In genomic region chr9:121300283-121301119, GRCh38 we compare ENCODE assay signal across 1 cellular context.
TF ChIP-seq lines count a peak whose summit lies in the region.

No MANE protein-coding gene starts in this region.

TF ChIP-seq in GM23338, 12 proteins besides CTCF, POLR2A, EP300 and RAD21 (continued from another document):
- TF ChIP-seq ZNF462 (CRISPR knock-in tag; IDR thresholded peaks at IDR 0.05) (no peak), ETS1 (IDR thresholded peaks at IDR 0.05) (no peak), CREB1 (CRISPR knock-in tag; IDR thresholded peaks at IDR 0.05; ENCODE audit: low read depth) (no peak), NANOG (IDR thresholded peaks at IDR 0.05; ENCODE audit: borderline replicate concordance) (no peak)
TF ChIP-seq in GM23338: peak in this region for 0.
